9 cellular contexts compared by ENCODE assay signal in the genomic region with DNA sequence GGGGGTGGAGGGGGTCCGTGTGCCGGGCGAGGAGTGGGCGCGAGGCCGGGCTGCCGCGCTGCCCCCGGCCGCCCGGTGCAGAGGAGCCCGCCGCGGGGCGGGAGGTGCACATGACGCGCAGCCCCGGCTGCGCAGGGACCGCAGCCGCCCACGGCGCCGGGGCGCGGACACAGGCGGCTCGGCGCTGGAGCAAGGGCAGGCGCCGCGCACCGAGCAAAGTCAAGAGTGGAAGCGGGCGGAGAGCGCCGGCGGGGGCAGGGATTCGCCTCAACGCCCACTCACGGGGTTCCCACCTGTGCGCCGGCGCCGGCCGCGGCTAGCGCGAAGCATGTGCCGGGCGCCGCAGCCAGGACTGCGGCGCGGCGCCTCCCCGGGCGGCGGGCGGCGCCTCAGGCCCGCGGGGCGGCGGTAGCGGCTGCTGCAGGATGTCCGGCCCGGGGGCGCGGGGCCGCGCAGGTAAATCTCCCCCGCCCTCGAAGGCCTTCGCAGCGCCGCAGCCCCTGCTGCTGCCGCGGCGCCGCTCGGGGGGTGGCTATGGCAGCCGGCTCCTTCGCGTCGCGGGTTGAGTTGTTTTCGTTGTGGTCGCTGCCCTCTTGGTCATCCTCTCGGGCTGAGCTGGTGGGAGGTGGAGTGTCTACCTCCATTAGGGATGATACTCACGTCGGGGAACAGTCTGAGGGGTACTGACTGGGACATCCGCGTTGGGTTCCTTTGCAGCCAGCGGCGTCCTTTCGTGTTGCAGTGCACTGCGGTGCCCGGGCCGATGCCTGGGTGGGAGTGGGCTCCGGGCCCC.
DNase-seq lines count a peak whose midpoint lies in the region; ATAC-seq and TF ChIP-seq lines count a peak whose summit lies in the region.
"Had no signal": no experiment of that assay in that cellular context is flagged by ENCODE, and none has a peak within 500 bp of the region (broad histone marks: within the 10 kb centered on the region; RNA-seq: fewer than 3 reads in every experiment).

No MANE protein-coding gene starts in this region.

- CTCF ChIA-PET in AG04450 (lab: Charles Lee): no interaction called here
- CTCF ChIA-PET in naive thymus-derived CD4-positive, alpha-beta T cell (lab: Charles Lee): no interaction called here

- peak overlapping the region; percentile 47 for H3K4me3 ChIP-seq in AG04450 (ENCODE audit: low read depth, low read length)
- H3K4me3 ChIP-seq in fibroblast of mammary gland (ENCODE audit: control insufficient read depth, low read depth, low read length): peak overlapping the region; percentile 42
- H3K4me3 ChIP-seq in naive thymus-derived CD4-positive, alpha-beta T cell (ENCODE audit: low read length): no peak overlapping the region

- TF ChIP-seq CTCF in AG04450 (IDR thresholded peaks at IDR 0.05; ENCODE audit: low read depth, low read length) (no peak), fibroblast of mammary gland (conservative IDR thresholded peaks at IDR 0.05; ENCODE audit: control insufficient read depth, insufficient read depth, low read depth, low read length) (no peak)

- intact Hi-C loops in naive thymus-derived CD4-positive, alpha-beta T cell (cut with micrococcal nuclease): no loop called here

- H3K4me3 Mint-ChIP-seq in naive thymus-derived CD4-positive, alpha-beta T cell: peak overlapping the region in 1 of 10 donors; percentile 55

- peaks cover 26 to 51% (median 46%) of the 10 kb centered on the region in 5 donors for H3K27me3 Mint-ChIP-seq in naive thymus-derived CD4-positive, alpha-beta T cell

- H3K27me3 ChIP-seq in AG04450 (ENCODE audit: control insufficient read depth, insufficient read depth, low read length): peaks cover 12% of the 10 kb centered on the region
- peaks cover 0 to 3% of the 10 kb centered on the region in 2 donors for H3K27me3 ChIP-seq in naive thymus-derived CD4-positive, alpha-beta T cell (ENCODE audit: control insufficient read depth in 2 of 2, insufficient read depth in 2 of 2, low read length in 2 of 2)

- H3K36me3 Mint-ChIP-seq in naive thymus-derived CD4-positive, alpha-beta T cell: peaks cover 0 to 4% (median 0%) of the 10 kb centered on the region in 5 donors

- POLR2A ChIA-PET in AG04450 (lab: Yijun Ruan, JAX): no interaction called here
- POLR2A ChIA-PET in naive thymus-derived CD4-positive, alpha-beta T cell (lab: Charles Lee): no interaction called here

- no peaks in the 10 kb centered on the region for H3K4me1 ChIP-seq in naive thymus-derived CD4-positive, alpha-beta T cell (ENCODE audit: control insufficient read depth in 2 of 2, insufficient read depth in 2 of 2, low read length in 2 of 2)

- no peaks in the 10 kb centered on the region for H3K9me3 ChIP-seq in AG04450 (ENCODE audit: control insufficient read depth, insufficient read depth, low read length)
- H3K9me3 ChIP-seq in naive thymus-derived CD4-positive, alpha-beta T cell (ENCODE audit: control insufficient read depth in 2 of 3, low read length in 3 of 3): no peaks in the 10 kb centered on the region

- DNase-seq in AG04450 (ENCODE audit: low read depth, low spot score): no peak
- DNase-seq in RPMI7951 (ENCODE audit: low read depth): peak; percentile 1
- no peak for DNase-seq in fibroblast of mammary gland (ENCODE audit: low read depth)
- DNase-seq in naive thymus-derived CD4-positive, alpha-beta T cell: peak in 1 of 9 donors; percentile 35
- no peak for DNase-seq in RKO (ENCODE audit: low spot score)
- no peak for DNase-seq in central memory CD4-positive, alpha-beta T cell

- H3K27ac ChIP-seq in AG04450 (ENCODE audit: low read depth, low read length): no peak overlapping the region
- no peak overlapping the region for H3K27ac ChIP-seq in naive thymus-derived CD4-positive, alpha-beta T cell (ENCODE audit: low read depth, low read length)

- ATAC-seq in GM18511 (IDR thresholded peaks at IDR 0.05; ENCODE audit: unreplicated experiment) (peak; percentile 65), HG03045 (IDR thresholded peaks at IDR 0.05; ENCODE audit: unreplicated experiment) (peak; percentile 65)
- peak; percentile 29 for ATAC-seq in naive thymus-derived CD4-positive, alpha-beta T cell
- ATAC-seq: HCT116 had no signal

- peaks cover 0 to 15% (median 2%) of the 10 kb centered on the region in 11 donors for H3K9me3 Mint-ChIP-seq in naive thymus-derived CD4-positive, alpha-beta T cell

- no peak overlapping the region for H3K27ac Mint-ChIP-seq in naive thymus-derived CD4-positive, alpha-beta T cell

- peaks cover 0 to 9% (median 3%) of the 10 kb centered on the region in 7 donors for H3K4me1 Mint-ChIP-seq in naive thymus-derived CD4-positive, alpha-beta T cell

- no peaks in the 10 kb centered on the region for H3K36me3 ChIP-seq in naive thymus-derived CD4-positive, alpha-beta T cell (ENCODE audit: control insufficient read depth in 2 of 3, insufficient read depth in 3 of 3, low read length in 3 of 3)
